9 cellular contexts compared by ENCODE assay signal in genomic region chr9:99296375-99296951, GRCh38.
DNase-seq lines count a peak whose midpoint lies in the region; ATAC-seq and TF ChIP-seq lines count a peak whose summit lies in the region.
"Had no signal": no experiment of that assay in that cellular context is flagged by ENCODE, and none has a peak within 500 bp of the region (broad histone marks: within the 10 kb centered on the region; RNA-seq: fewer than 3 reads in every experiment).

No MANE protein-coding gene starts in this region.

- CTCF ChIA-PET in activated CD8-positive, alpha-beta memory T cell treated with anti-CD3 and anti-CD28 coated beads, Interleukin-2, amount 10 ng/mL, durations not matched to agents 7 days and 5 days (lab: Charles Lee) = interaction anchor here (1.3 kb wide), 1 partner anchor 99 kb away, joined by 4 read pairs; no protein-coding TSS in a partner anchor

- peaks cover 3% of the 10 kb centered on the region for H3K4me1 Mint-ChIP-seq in activated CD8-positive, alpha-beta memory T cell treated with anti-CD3 and anti-CD28 coated beads, Interleukin-2, amount 10 ng/mL, durations not matched to agents 7 days and 5 days

- no peaks in the 10 kb centered on the region for H3K9me3 Mint-ChIP-seq in activated CD8-positive, alpha-beta memory T cell treated with anti-CD3 and anti-CD28 coated beads, Interleukin-2, amount 10 ng/mL, durations not matched to agents 7 days and 5 days (ENCODE audit: low read depth)

- ATAC-seq in activated CD8-positive, alpha-beta memory T cell treated with anti-CD3 and anti-CD28 coated beads, Interleukin-2, amount 10 ng/mL, durations not matched to agents 7 days and 5 days = no peak
- peak in 6 of 8 donors; percentile 54 to 88 (median 69) for ATAC-seq in heart right ventricle
- ATAC-seq in HG03457 (IDR thresholded peaks at IDR 0.05; ENCODE audit: unreplicated experiment) = no peak
- ATAC-seq in HG03571 (IDR thresholded peaks at IDR 0.05; ENCODE audit: unreplicated experiment) = no peak
- no peak for ATAC-seq in GM18517 (IDR thresholded peaks at IDR 0.05; ENCODE audit: unreplicated experiment)

- peaks cover 36% of the 10 kb centered on the region for H3K27me3 Mint-ChIP-seq in activated CD8-positive, alpha-beta memory T cell treated with anti-CD3 and anti-CD28 coated beads, Interleukin-2, amount 10 ng/mL, durations not matched to agents 7 days and 5 days

- DNase-seq in activated CD8-positive, alpha-beta memory T cell treated with anti-CD3 and anti-CD28 coated beads, Interleukin-2, amount 50 U/mL, for 4 hours = peak; percentile 46
- DNase-seq in activated CD8-positive, alpha-beta memory T cell treated with anti-CD3 and anti-CD28 coated beads, Interleukin-2, amount 10 ng/mL, durations not matched to agents 7 days and 5 days = no peak
- DNase-seq in UCSD-AML1 (lab: John Stamatoyannopoulos, UW; ENCODE audit: unreplicated experiment) (peak; percentile 45), heart right ventricle (peak; percentile 24 to 40)

- no peak overlapping the region for H3K4me3 Mint-ChIP-seq in activated CD8-positive, alpha-beta memory T cell treated with anti-CD3 and anti-CD28 coated beads, Interleukin-2, amount 10 ng/mL, durations not matched to agents 7 days and 5 days

- H3K4me3 ChIP-seq in heart right ventricle = peak overlapping the region in 8 of 10 donors; percentile 13 to 49 (median 38)
- peak overlapping the region; percentile 16 for H3K4me3 ChIP-seq in thymus (ENCODE audit: low read length)

- intact Hi-C loops in heart right ventricle (cut with DNase I) = no loop called here

- WGBS in heart right ventricle, 2 donors = 48 to 58% methylated on average over 36 of the region's 36 CpGs
- 71% methylated on average over 36 of the region's 36 CpGs for WGBS in thymus

- H3K36me3 ChIP-seq in heart right ventricle = no peaks in the 10 kb centered on the region
- H3K36me3 ChIP-seq in thymus (ENCODE audit: control insufficient read depth, insufficient read depth) = no peaks in the 10 kb centered on the region
- H3K36me3 ChIP-seq: adrenal gland had no signal

- no peak overlapping the region for H3K27ac Mint-ChIP-seq in activated CD8-positive, alpha-beta memory T cell treated with anti-CD3 and anti-CD28 coated beads, Interleukin-2, amount 10 ng/mL, durations not matched to agents 7 days and 5 days

- H3K27me3 ChIP-seq in heart right ventricle (peaks cover 0 to 5% (median 0%) of the 10 kb centered on the region in 7 donors), thymus (ENCODE audit: control insufficient read depth, insufficient read depth) (no peaks in the 10 kb centered on the region)
- H3K27me3 ChIP-seq: adrenal gland had no signal

- no peak overlapping the region for H3K27ac ChIP-seq in heart right ventricle
- no peak overlapping the region for H3K27ac ChIP-seq in thymus (ENCODE audit: low read depth)
- H3K27ac ChIP-seq: adrenal gland had no signal

- H3K9me3 ChIP-seq in heart right ventricle (no peaks in the 10 kb centered on the region), thymus (ENCODE audit: control insufficient read depth) (no peaks in the 10 kb centered on the region)
- H3K9me3 ChIP-seq: adrenal gland had no signal

- no peaks in the 10 kb centered on the region for H3K36me3 Mint-ChIP-seq in activated CD8-positive, alpha-beta memory T cell treated with anti-CD3 and anti-CD28 coated beads, Interleukin-2, amount 10 ng/mL, durations not matched to agents 7 days and 5 days

- TF ChIP-seq CTCF in heart right ventricle (IDR thresholded peaks at IDR 0.05) = no peak

- H3K4me1 ChIP-seq in heart right ventricle (peaks cover 0 to 10% (median 0%) of the 10 kb centered on the region in 9 donors), thymus (ENCODE audit: control insufficient read depth, insufficient read depth, low read length) (no peaks in the 10 kb centered on the region)
- H3K4me1 ChIP-seq: adrenal gland had no signal

Comparison
In these comparisons a context has a peak if more than half of its experiments do, and no peak if none do; other contexts are left out.
1. ATAC-seq: peak in heart right ventricle (6 of 8); none in activated CD8-positive, alpha-beta memory T cell treated with anti-CD3 and anti-CD28 coated beads, Interleukin-2, amount 10 ng/mL, durations not matched to agents 7 days and 5 days (single experiment), HG03457 (single experiment), HG03571 (single experiment) and GM18517 (single experiment).